11 cellular contexts compared by ENCODE assay signal in genomic region chr2:62478093-62478580, GRCh38. TPM values are rescaled to one million over a fixed set of nuclear protein-coding genes. Genes with fewer than 3 reads are reported as not detected.
DNase-seq lines count a peak whose midpoint lies in the region; ATAC-seq and TF ChIP-seq lines count a peak whose summit lies in the region.
"Had no signal": no experiment of that assay in that cellular context is flagged by ENCODE, and none has a peak within 500 bp of the region (broad histone marks: within the 10 kb centered on the region; RNA-seq: fewer than 3 reads in every experiment).

No MANE protein-coding gene starts in this region.

- H3K4me1 ChIP-seq in aorta (ENCODE audit: control insufficient read depth in 1 of 2, insufficient read depth in 2 of 2, low read length in 2 of 2): peaks cover 0 to 2% of the 10 kb centered on the region in 2 donors
- H3K4me1 ChIP-seq in A673 (ENCODE audit: insufficient read depth, low read length, poor library complexity, severe bottlenecking): no peaks in the 10 kb centered on the region
- H3K4me1 ChIP-seq: A549 had no signal

- H3K9me3 ChIP-seq in aorta (ENCODE audit: control insufficient read depth, low read length): no peaks in the 10 kb centered on the region
- no peaks in the 10 kb centered on the region for H3K9me3 ChIP-seq in A673 (ENCODE audit: low read depth, low read length, poor library complexity, severe bottlenecking)
- H3K9me3 ChIP-seq: A549, spleen had no signal

- no TSS peak for BruUV-seq in A673 (replicated peaks; lab: Mats Ljungman, UMichigan)

- no peak overlapping the region for H3K4me3 Mint-ChIP-seq in memory B cell

- no peak overlapping the region for H3K27ac Mint-ChIP-seq in memory B cell

- peak; percentile 60 for ATAC-seq in Right ventricle myocardium inferior
- peak; percentile 41 for ATAC-seq in memory B cell (ENCODE audit: low read depth)
- peak; percentile 68 for ATAC-seq in aorta (ENCODE audit: low FRiP score)

- H3K27me3 Mint-ChIP-seq in memory B cell: peaks cover 8% of the 10 kb centered on the region

- no peaks in the 10 kb centered on the region for H3K9me3 Mint-ChIP-seq in memory B cell

- 77 to 85% methylated on average over 3 of the region's 3 CpGs for WGBS in aorta, 2 donors

- intact Hi-C loops in Right ventricle myocardium inferior (cut with DNase I): no loop called here
- intact Hi-C loops in cardiac septum (cut with DNase I): no loop called here
- intact Hi-C loops in aorta (cut with DNase I): no loop called here
- intact Hi-C loops in A673 (cut with micrococcal nuclease; ENCODE audit: unreplicated experiment): no loop called here

- H3K27ac ChIP-seq in aorta (ENCODE audit: low read depth in 1 of 2, low read length in 2 of 2): no peak overlapping the region
- H3K27ac ChIP-seq in A673 (ENCODE audit: low read depth, low read length, poor library complexity, severe bottlenecking): no peak overlapping the region

- no peak for DNase-seq in Right ventricle myocardium inferior (ENCODE audit: missing footprints)
- no peak for DNase-seq in cardiac septum (ENCODE audit: low spot score)
- DNase-seq in dermis microvascular lymphatic vessel endothelial cell (ENCODE audit: low read depth in 2 of 2): peak; percentile 40 to 85
- DNase-seq in memory B cell (ENCODE audit: low spot score in 2 of 2): no peak
- no peak for DNase-seq in aorta
- DNase-seq in COR-L47 (lab: John Stamatoyannopoulos, UW): no peak
- no peak for DNase-seq in A673 (ENCODE audit: low spot score)
- no peak for DNase-seq in iPS-NIHi11 (ENCODE audit: low spot score)
- DNase-seq: erythroblast, spleen had no signal

- H3K4me3 ChIP-seq in aorta (ENCODE audit: low read length in 2 of 2): no peak overlapping the region
- no peak overlapping the region for H3K4me3 ChIP-seq in A673 (ENCODE audit: low read depth, low read length, poor library complexity, severe bottlenecking)
- H3K4me3 ChIP-seq: A549, spleen had no signal

- peaks cover 4% of the 10 kb centered on the region for H3K4me1 Mint-ChIP-seq in memory B cell

- H3K27me3 ChIP-seq in aorta (ENCODE audit: control insufficient read depth in 1 of 2, insufficient read depth in 2 of 2, low read length in 1 of 2): no peaks in the 10 kb centered on the region
- H3K27me3 ChIP-seq in A673 (replicated peaks; ENCODE audit: insufficient read depth, low read depth, low read length, poor library complexity): no peaks in the 10 kb centered on the region
- H3K27me3 ChIP-seq: spleen had no signal

- H3K36me3 ChIP-seq in aorta (ENCODE audit: control insufficient read depth in 1 of 2, insufficient read depth in 2 of 2, low read length in 1 of 2) (no peaks in the 10 kb centered on the region), A673 (ENCODE audit: insufficient read depth, low read length, poor library complexity, severe bottlenecking) (no peaks in the 10 kb centered on the region)
- H3K36me3 ChIP-seq: spleen had no signal

- no peaks in the 10 kb centered on the region for H3K36me3 Mint-ChIP-seq in memory B cell

- CTCF ChIA-PET in A673 (lab: Charles Lee): no interaction called here

- no peak for TF ChIP-seq CTCF in A673 (conservative IDR thresholded peaks at IDR 0.05; ENCODE audit: low read depth, low read length)

- POLR2A ChIA-PET in A673 (lab: Charles Lee; ENCODE audit: low non-redundant PET): interaction anchor here (0.6 kb wide), 1 partner anchor 8 kb away, joined by 6 read pairs; no protein-coding TSS in a partner anchor

RNA-seq across cellular contexts. Expression of gene TMEM17, which starts 27.9 kb away (rescaled TPM):
- total RNA-seq in Right ventricle myocardium inferior (1.3 TPM), cardiac septum (1.4 TPM), dermis microvascular lymphatic vessel endothelial cell (1.3 and 2.0 TPM in 2 replicates), aorta (1 to 10 TPM; 1.1 TPM), A673 (2021) (1.5 and 1.9 TPM in 2 replicates)
- under 1 TPM in 1 of 2 donors, not detected in 1; 0.79 TPM for polyA plus RNA-seq in aorta

Comparison
In these comparisons a context has a peak if more than half of its experiments do, and no peak if none do; other contexts are left out.
1. DNase-seq: peak in dermis microvascular lymphatic vessel endothelial cell (2 of 2); none in Right ventricle myocardium inferior (single experiment), cardiac septum (single experiment), memory B cell (0 of 2), aorta (0 of 2), COR-L47 (single experiment), A673 (single experiment) and iPS-NIHi11 (single experiment).
2. Peak in every context shown above with its lines, with median percentiles within 50 percentile points of each other: ATAC-seq.